In the genomic region with DNA sequence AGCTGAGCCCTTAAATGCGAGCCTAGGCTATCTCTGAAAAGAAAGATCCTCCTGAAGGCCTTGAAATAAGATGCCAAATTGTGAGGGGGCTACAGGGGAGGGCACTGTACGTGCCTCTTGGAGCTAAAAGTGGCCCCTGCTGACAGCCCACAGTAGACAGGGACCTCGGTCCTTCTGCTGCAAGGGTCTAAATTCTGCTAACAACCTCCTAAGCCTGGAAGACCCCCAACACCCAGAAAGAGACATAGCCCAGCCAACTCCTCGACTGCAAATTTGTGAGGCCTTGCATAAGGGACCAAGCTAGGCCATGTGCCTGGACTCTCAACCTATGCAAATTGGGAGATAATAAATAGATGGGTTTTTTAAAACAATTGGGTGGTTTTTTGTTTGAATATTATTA, we compare ENCODE assay signal across 4 cellular contexts. TPM values are rescaled to one million over a fixed set of nuclear protein-coding genes. Genes with fewer than 3 reads are reported as not detected.
"Had no signal": no experiment of that assay in that cellular context is flagged by ENCODE, and none has a peak within 500 bp of the region (broad histone marks: within the 10 kb centered on the region; RNA-seq: fewer than 3 reads in every experiment).

No MANE protein-coding gene starts in this region.

- ATAC-seq: GM12878 had no signal

- DNase-seq: GDM1, GF-D8 had no signal

- H3K4me3 ChIP-seq: GM12878 had no signal

RNA-seq across cellular contexts. Expression of gene UBE2QL1, which starts 54.7 kb away (rescaled TPM):
- total RNA-seq: G401 had no signal
